ENCODE assay signal across 8 cellular contexts in genomic region chr11:10657308-10658271, GRCh38. TPM values are rescaled to one million over a fixed set of nuclear protein-coding genes. Genes with fewer than 3 reads are reported as not detected.
A peak's percentile ranks its signal among the peaks of the same experiment; 100 is the strongest.
DNase-seq lines count a peak whose midpoint lies in the region; ATAC-seq, FAIRE-seq and TF ChIP-seq lines count a peak whose summit lies in the region.

No MANE protein-coding gene starts in this region.

- TF ChIP-seq CTCF in GM13977 (IDR thresholded peaks at IDR 0.05; ENCODE audit: extremely low read depth, insufficient read depth, missing control alignments) (no peak), RWPE2 (IDR thresholded peaks at IDR 0.05; ENCODE audit: poor library complexity, severe bottlenecking) (no peak), heart right ventricle (IDR thresholded peaks at IDR 0.05) (no peak), WTC11 (IDR thresholded peaks at IDR 0.05) (no peak)

- CTCF ChIA-PET in WTC11 (lab: Charles Lee), result interaction anchor here (1.7 kb wide), 1 partner anchor 117 kb away, joined by 3 read pairs; no protein-coding TSS in a partner anchor

- H3K4me3 Mint-ChIP-seq in WTC11, result no peak overlapping the region

- no peak overlapping the region for H3K27ac Mint-ChIP-seq in WTC11

- in situ Hi-C loops in GM13977 (cut with MboI; ENCODE audit: low pct_unique_long_range_greater_than_20kb, low sequenced_read_pairs, unreplicated experiment), result loop anchor here (10.0 kb wide), 1 partner anchor 253 kb away; no protein-coding TSS in a partner anchor
- in situ Hi-C loops in HAP-1 (cut with MboI; ENCODE audit: low sequenced_read_pairs), result no loop called here

- peaks cover 12% of the 10 kb centered on the region for H3K4me1 ChIP-seq in HAP-1
- H3K4me1 ChIP-seq in RWPE2 (ENCODE audit: insufficient read depth, poor library complexity, severe bottlenecking), result peaks cover 29% of the 10 kb centered on the region
- peaks cover 5 to 84% (median 51%) of the 10 kb centered on the region in 9 donors for H3K4me1 ChIP-seq in heart right ventricle

- H3K36me3 ChIP-seq in HAP-1 (replicated peaks), result no peaks in the 10 kb centered on the region
- no peaks in the 10 kb centered on the region for H3K36me3 ChIP-seq in RWPE2 (ENCODE audit: low read depth)
- no peaks in the 10 kb centered on the region for H3K36me3 ChIP-seq in heart right ventricle

- 50 to 54% methylated on average over 20 of the region's 20 CpGs for WGBS in heart right ventricle, 2 donors

- H3K4me1 Mint-ChIP-seq in WTC11, result no peaks in the 10 kb centered on the region

- H3K9me3 ChIP-seq in HAP-1 (no peaks in the 10 kb centered on the region), RWPE2 (ENCODE audit: severe bottlenecking) (no peaks in the 10 kb centered on the region), heart right ventricle (no peaks in the 10 kb centered on the region)

- no peaks in the 10 kb centered on the region for H3K36me3 Mint-ChIP-seq in WTC11

- FAIRE-seq in H54 (lab: Jason Lieb, UNC), result no peak

- POLR2A ChIA-PET in WTC11 (lab: Charles Lee), result no interaction called here

- ATAC-seq in RWPE2 (ENCODE audit: low read depth) (peak; percentile 16; the same call in 1 of the 3 replicates), heart right ventricle (peak; percentile 26 to 62 (median 47)), WTC11 (no peak; the same call in 1 of the 2 replicates), HG03097 (IDR thresholded peaks at IDR 0.05; ENCODE audit: low FRiP score, unreplicated experiment) (no peak)

- H3K27me3 ChIP-seq in HAP-1 (ENCODE audit: low read depth) (no peaks in the 10 kb centered on the region), RWPE2 (ENCODE audit: insufficient read depth, poor library complexity, severe bottlenecking) (no peaks in the 10 kb centered on the region), heart right ventricle (no peaks in the 10 kb centered on the region)

- H3K27ac ChIP-seq in RWPE2 (ENCODE audit: poor library complexity, severe bottlenecking) (no peak overlapping the region), heart right ventricle (peak overlapping the region in 8 of 10 donors; percentile 17 to 77 (median 50))

- H3K4me3 ChIP-seq in HAP-1 (no peak overlapping the region), RWPE2 (ENCODE audit: severe bottlenecking) (no peak overlapping the region), heart right ventricle (no peak overlapping the region)

- intact Hi-C loops in heart right ventricle (cut with DNase I), result loop anchor here (5.0 to 10.0 kb wide), 5 partner anchors 77 to 253 kb away; no protein-coding TSS in a partner anchor

- no peak for TF ChIP-seq POLR2A in H54 (IDR thresholded peaks at IDR 0.05; ENCODE audit: low read depth, low read length)

- peak; percentile 43 for DNase-seq in GM13977 (ENCODE audit: low spot score)
- DNase-seq in HAP-1 (ENCODE audit: low spot score in 2 of 2), result peak; percentile 11 to 34
- no peak for DNase-seq in RWPE2 (ENCODE audit: low spot score)
- DNase-seq in heart right ventricle, result no peak
- DNase-seq in stromal cell of bone marrow (ENCODE audit: low read depth), result peak; percentile 59
- no peak for DNase-seq in H54 (ENCODE audit: insufficient read length, low spot score)
- DNase-seq in WTC11 (ENCODE audit: low spot score), result no peak

- H3K27me3 Mint-ChIP-seq in WTC11 (ENCODE audit: low read depth), result no peaks in the 10 kb centered on the region; the same call in 1 of the 2 replicates

- no peaks in the 10 kb centered on the region for H3K9me3 Mint-ChIP-seq in WTC11

TF ChIP-seq in WTC11, 78 proteins besides CTCF, POLR2A, EP300 and RAD21:
- no peak for TF ChIP-seq ZNF232 (CRISPR knock-in tag; IDR thresholded peaks at IDR 0.05)
- no peak for TF ChIP-seq SMAD3 (CRISPR knock-in tag; IDR thresholded peaks at IDR 0.05; ENCODE audit: borderline replicate concordance)
- TF ChIP-seq, protein P1, sequence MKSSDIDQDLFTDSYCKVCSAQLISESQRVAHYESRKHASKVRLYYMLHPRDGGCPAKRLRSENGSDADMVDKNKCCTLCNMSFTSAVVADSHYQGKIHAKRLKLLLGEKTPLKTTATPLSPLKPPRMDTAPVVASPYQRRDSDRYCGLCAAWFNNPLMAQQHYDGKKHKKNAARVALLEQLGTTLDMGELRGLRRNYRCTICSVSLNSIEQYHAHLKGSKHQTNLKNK (CRISPR knock-in tag; IDR thresholded peaks at IDR 0.05), result no peak
- TF ChIP-seq, protein P2, sequence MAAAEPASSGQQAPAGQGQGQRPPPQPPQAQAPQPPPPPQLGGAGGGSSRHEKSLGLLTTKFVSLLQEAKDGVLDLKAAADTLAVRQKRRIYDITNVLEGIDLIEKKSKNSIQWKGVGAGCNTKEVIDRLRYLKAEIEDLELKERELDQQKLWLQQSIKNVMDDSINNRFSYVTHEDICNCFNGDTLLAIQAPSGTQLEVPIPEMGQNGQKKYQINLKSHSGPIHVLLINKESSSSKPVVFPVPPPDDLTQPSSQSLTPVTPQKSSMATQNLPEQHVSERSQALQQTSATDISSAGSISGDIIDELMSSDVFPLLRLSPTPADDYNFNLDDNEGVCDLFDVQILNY (CRISPR knock-in tag; IDR thresholded peaks at IDR 0.05), result no peak
- TF ChIP-seq KAT7 (CRISPR knock-in tag; IDR thresholded peaks at IDR 0.05; ENCODE audit: borderline replicate concordance), result no peak
- TF ChIP-seq NFYB (CRISPR knock-in tag; conservative IDR thresholded peaks at IDR 0.05; ENCODE audit: low read depth), result no peak
- no peak for TF ChIP-seq JAZF1 (CRISPR knock-in tag; IDR thresholded peaks at IDR 0.05)
- no peak for TF ChIP-seq ZNF512 (CRISPR knock-in tag; IDR thresholded peaks at IDR 0.05; ENCODE audit: borderline replicate concordance)
- TF ChIP-seq STAT6 (CRISPR knock-in tag; conservative IDR thresholded peaks at IDR 0.05; ENCODE audit: low read depth), result no peak
- no peak for TF ChIP-seq NFE2L1 (CRISPR knock-in tag; IDR thresholded peaks at IDR 0.05)
- TF ChIP-seq ZNF423 (CRISPR knock-in tag; IDR thresholded peaks at IDR 0.05), result no peak
- no peak for TF ChIP-seq FOXP1 (CRISPR knock-in tag; IDR thresholded peaks at IDR 0.05; ENCODE audit: borderline replicate concordance)
- TF ChIP-seq ZBTB21 (CRISPR knock-in tag; IDR thresholded peaks at IDR 0.05; ENCODE audit: borderline replicate concordance), result no peak
- no peak for TF ChIP-seq PRRX2 (CRISPR knock-in tag; IDR thresholded peaks at IDR 0.05)
- no peak for TF ChIP-seq ETV6 (CRISPR knock-in tag; IDR thresholded peaks at IDR 0.05)

RNA-seq across cellular contexts. Expression of gene IRAG1, which starts 36.0 kb away (rescaled TPM):
- total RNA-seq in heart right ventricle, result 1 to 10 TPM; 2.5 to 8.3 (median 5.3) TPM
- 1 to 10 TPM; 4.2 to 4.6 TPM for polyA plus RNA-seq in heart right ventricle
- total RNA-seq in WTC11 (2021), result 2.8 to 5.2 TPM (median 3.9 TPM) in 3 replicates

Comparison
In these comparisons a context has a peak if more than half of its experiments do, and no peak if none do; other contexts are left out.
1. DNase-seq: peak in GM13977 (single experiment), HAP-1 (2 of 2) and stromal cell of bone marrow (single experiment); none in RWPE2 (single experiment), heart right ventricle (0 of 2), H54 (single experiment) and WTC11 (single experiment).
2. ATAC-seq: peak in RWPE2 (single experiment) and heart right ventricle (8 of 8); none in WTC11 (single experiment) and HG03097 (single experiment).